11 cellular contexts compared by ENCODE assay signal in the genomic region with DNA sequence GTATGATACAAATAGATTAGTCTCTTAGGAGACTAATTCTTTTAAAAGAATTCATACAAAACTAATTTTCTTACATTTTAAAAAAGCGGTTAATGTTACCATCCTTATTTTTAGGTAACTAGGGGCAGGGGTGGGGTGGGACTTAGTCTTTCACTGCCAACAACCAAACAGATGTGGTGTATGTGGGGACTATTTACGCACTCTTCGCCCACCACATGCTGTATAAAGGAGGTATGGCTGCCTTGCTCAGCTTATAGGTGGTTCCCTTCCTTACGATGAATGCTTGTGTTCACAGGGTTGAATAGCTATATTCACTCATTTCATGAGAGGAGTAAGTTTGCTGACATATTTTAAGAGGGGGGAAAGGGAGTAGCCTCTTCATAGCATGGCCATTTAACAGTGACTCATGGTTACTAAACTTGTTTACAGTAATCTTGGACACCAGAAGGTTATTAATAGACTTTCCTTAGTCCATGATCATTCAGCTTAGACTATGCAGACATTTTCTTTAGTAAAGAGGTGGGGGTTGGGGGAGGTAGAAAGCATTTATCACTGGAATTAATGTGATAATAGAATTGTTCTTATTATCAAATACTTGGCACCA.
DNase-seq lines count a peak whose midpoint lies in the region; ATAC-seq and TF ChIP-seq lines count a peak whose summit lies in the region.
"Had no signal": no experiment of that assay in that cellular context is flagged by ENCODE, and none has a peak within 500 bp of the region (broad histone marks: within the 10 kb centered on the region; RNA-seq: fewer than 3 reads in every experiment).

No MANE protein-coding gene starts in this region.

- H3K27me3 Mint-ChIP-seq in activated CD4-positive, alpha-beta T cell treated with anti-CD3 and anti-CD28 coated beads for 36 hours = no peaks in the 10 kb centered on the region

- peaks cover under 1% of the 10 kb centered on the region for H3K9me3 Mint-ChIP-seq in activated CD4-positive, alpha-beta T cell treated with anti-CD3 and anti-CD28 coated beads for 36 hours (ENCODE audit: low read depth)
- H3K9me3 Mint-ChIP-seq: activated naive CD4-positive, alpha-beta T cell treated with anti-CD3 and anti-CD28 coated beads for 36 hours had no signal

- TF ChIP-seq EP300 in gastroesophageal sphincter (IDR thresholded peaks at IDR 0.05) (no peak), suprapubic skin (IDR thresholded peaks at IDR 0.05) (no peak)

- peak; percentile 46 for ATAC-seq in activated CD4-positive, alpha-beta T cell treated with anti-CD3 and anti-CD28 coated beads for 36 hours
- peak; percentile 84 for ATAC-seq in gastroesophageal sphincter
- no peak for ATAC-seq in GM19324 (IDR thresholded peaks at IDR 0.05; ENCODE audit: low FRiP score, unreplicated experiment)

- POLR2A ChIA-PET in activated CD4-positive, alpha-beta T cell treated with anti-CD3 and anti-CD28 coated beads for 36 hours (lab: Charles Lee) = interaction anchor here (0.6 to 0.7 kb wide), 2 partner anchors 21 to 890 kb away, joined by 3 read pairs; no protein-coding TSS in a partner anchor

- H3K4me3 Mint-ChIP-seq in activated CD4-positive, alpha-beta T cell treated with anti-CD3 and anti-CD28 coated beads for 36 hours = no peak overlapping the region
- H3K4me3 Mint-ChIP-seq: activated naive CD4-positive, alpha-beta T cell treated with anti-CD3 and anti-CD28 coated beads for 36 hours had no signal

- CTCF ChIA-PET in activated CD4-positive, alpha-beta T cell treated with anti-CD3 and anti-CD28 coated beads for 36 hours (lab: Charles Lee) = interaction anchor here (0.6 to 2.1 kb wide), 9 partner anchors 10 to 135 kb away, joined by 3 to 9 read pairs (median 4); no protein-coding TSS in a partner anchor

- peaks cover 71% of the 10 kb centered on the region for H3K36me3 Mint-ChIP-seq in activated CD4-positive, alpha-beta T cell treated with anti-CD3 and anti-CD28 coated beads for 36 hours (ENCODE audit: low read depth)

- TF ChIP-seq CTCF in gastroesophageal sphincter (IDR thresholded peaks at IDR 0.05) (no peak), suprapubic skin (IDR thresholded peaks at IDR 0.05) (no peak)

- H3K4me3 ChIP-seq in gastroesophageal sphincter = no peak overlapping the region
- no peak overlapping the region for H3K4me3 ChIP-seq in suprapubic skin
- H3K4me3 ChIP-seq: sigmoid colon had no signal

- H3K4me1 ChIP-seq in gastroesophageal sphincter (peaks cover 11 to 52% (median 14%) of the 10 kb centered on the region in 3 donors), suprapubic skin (peaks cover 36% of the 10 kb centered on the region)
- H3K4me1 ChIP-seq: BE2C had no signal

- peaks cover 92% of the 10 kb centered on the region for H3K4me1 Mint-ChIP-seq in activated CD4-positive, alpha-beta T cell treated with anti-CD3 and anti-CD28 coated beads for 36 hours

- H3K27me3 ChIP-seq in gastroesophageal sphincter (no peaks in the 10 kb centered on the region), suprapubic skin (no peaks in the 10 kb centered on the region)
- H3K27me3 ChIP-seq: BE2C, sigmoid colon had no signal

- DNase-seq in activated CD4-positive, alpha-beta T cell treated with anti-CD3 and anti-CD28 coated beads for 36 hours = no peak
- DNase-seq in activated CD4-positive, alpha-beta T cell treated with anti-CD3 and anti-CD28 coated beads for 4 hours = no peak
- DNase-seq in SW 1271 (lab: John Stamatoyannopoulos, UW) (peak; percentile 50 to 90), suprapubic skin (ENCODE audit: low spot score in 2 of 2) (no peak), NCI-H1417 (lab: John Stamatoyannopoulos, UW) (no peak), NCI-H510A (lab: John Stamatoyannopoulos, UW) (no peak)
- DNase-seq: activated naive CD4-positive, alpha-beta T cell treated with anti-CD3 and anti-CD28 coated beads for 36 hours; BE2C; sigmoid colon had no signal

- 80 to 91% methylated on average over 3 to 4 of the region's 4 CpGs for WGBS in gastroesophageal sphincter (ENCODE audit: low coverage in 1 of 2), 2 donors
- 91% methylated on average over 4 of the region's 4 CpGs for WGBS in suprapubic skin

- TF ChIP-seq POLR2A in gastroesophageal sphincter (IDR thresholded peaks at IDR 0.05) (no peak), suprapubic skin (IDR thresholded peaks at IDR 0.05) (no peak)

- H3K36me3 ChIP-seq in gastroesophageal sphincter (no peaks in the 10 kb centered on the region), suprapubic skin (peaks cover 4% of the 10 kb centered on the region)
- H3K36me3 ChIP-seq: BE2C, sigmoid colon had no signal

- H3K27ac Mint-ChIP-seq in activated CD4-positive, alpha-beta T cell treated with anti-CD3 and anti-CD28 coated beads for 36 hours = peak overlapping the region; percentile 39
- H3K27ac Mint-ChIP-seq: activated naive CD4-positive, alpha-beta T cell treated with anti-CD3 and anti-CD28 coated beads for 36 hours had no signal

- H3K27ac ChIP-seq in gastroesophageal sphincter (peak overlapping the region in 3 of 4 donors; percentile 16 to 38 (median 35)), suprapubic skin (peak overlapping the region; percentile 70)

- H3K9me3 ChIP-seq in gastroesophageal sphincter = no peaks in the 10 kb centered on the region
- no peaks in the 10 kb centered on the region for H3K9me3 ChIP-seq in suprapubic skin
- H3K9me3 ChIP-seq: BE2C, sigmoid colon had no signal

- intact Hi-C loops in activated CD4-positive, alpha-beta T cell treated with anti-CD3 and anti-CD28 coated beads for 36 hours (cut with DNase I, micrococcal nuclease) = no loop called here

Comparison
In these comparisons a context has a peak if more than half of its experiments do, and no peak if none do; other contexts are left out.
1. DNase-seq: peak in SW 1271 (2 of 2); none in activated CD4-positive, alpha-beta T cell treated with anti-CD3 and anti-CD28 coated beads for 36 hours (single experiment), activated CD4-positive, alpha-beta T cell treated with anti-CD3 and anti-CD28 coated beads for 4 hours (0 of 2), suprapubic skin (0 of 2), NCI-H1417 (0 of 3) and NCI-H510A (single experiment).